32 cellular contexts compared by ENCODE assay signal in genomic region chr2:241209271-241209670, GRCh38. TPM values are rescaled to one million over a fixed set of nuclear protein-coding genes. Genes with fewer than 3 reads are reported as not detected.
"Had no signal": no experiment of that assay in that cellular context is flagged by ENCODE, and none has a peak within 500 bp of the region (broad histone marks: within the 10 kb centered on the region; RNA-seq: fewer than 3 reads in every experiment).

No MANE protein-coding gene starts in this region.

- H3K27me3 Mint-ChIP-seq: activated CD4-positive, alpha-beta memory T cell treated with anti-CD3 and anti-CD28 coated beads, Interleukin-2, amount 10 ng/mL, durations not matched to agents 7 days and 5 days; activated CD8-positive, alpha-beta memory T cell treated with anti-CD3 and anti-CD28 coated beads, Interleukin-2, amount 10 ng/mL, durations not matched to agents 7 days and 5 days; activated naive CD4-positive, alpha-beta T cell treated with anti-CD3 and anti-CD28 coated beads, Interleukin-2, amount 50 U/mL, for 24 hours; central memory CD8-positive, alpha-beta T cell had no signal

- DNase-seq: activated CD4-positive, alpha-beta memory T cell treated with anti-CD3 and anti-CD28 coated beads, Interleukin-2, amount 10 ng/mL, durations not matched to agents 7 days and 5 days; activated CD4-positive, alpha-beta T cell treated with anti-CD3 and anti-CD28 coated beads for 1 hour; activated CD4-positive, alpha-beta T cell treated with anti-CD3 and anti-CD28 coated beads for 48 hours; activated CD4-positive, CD25-positive, alpha-beta regulatory T cell; activated CD8-positive, alpha-beta memory T cell treated with anti-CD3 and anti-CD28 coated beads for 24 hours; activated CD8-positive, alpha-beta memory T cell treated with anti-CD3 and anti-CD28 coated beads, Interleukin-2, amount 10 ng/mL, durations not matched to agents 7 days and 5 days; activated gamma-delta T cell; activated naive CD4-positive, alpha-beta T cell treated with Interleukin-2 at 50 U/mL for 16 hours; activated naive CD8-positive, alpha-beta T cell treated with anti-CD3 and anti-CD28 coated beads, Interleukin-2, amount 10 ng/mL, durations not matched to agents 7 days and 5 days; activated T-cell treated with anti-CD3 and anti-CD28 coated beads, Interleukin-2, amount 50 U/mL, for 1 hour; amygdala; NCI-H1105; NCI-H1417 treated with DMSO at 0.1 percent for 48 hours; NCI-H187 treated with DMSO at 0.1 percent for 48 hours; NCI-H2081; NCI-H2171 treated with DMSO at 0.1 percent for 48 hours; NCI-H2227 treated with DMSO at 0.1 percent for 48 hours; NCI-H446; NCI-H510A treated with DMSO at 0.1 percent for 48 hours; NCI-H526 treated with DMSO at 0.1 percent for 48 hours; NCI-H774; PC-9; SHP77; SJCRH30; T1000; WERI-Rb-1 had no signal

- H3K4me1 Mint-ChIP-seq: activated CD4-positive, alpha-beta memory T cell treated with anti-CD3 and anti-CD28 coated beads, Interleukin-2, amount 10 ng/mL, durations not matched to agents 7 days and 5 days; activated CD8-positive, alpha-beta memory T cell treated with anti-CD3 and anti-CD28 coated beads, Interleukin-2, amount 10 ng/mL, durations not matched to agents 7 days and 5 days; activated naive CD4-positive, alpha-beta T cell treated with anti-CD3 and anti-CD28 coated beads, Interleukin-2, amount 50 U/mL, for 24 hours had no signal

- H3K27ac Mint-ChIP-seq: activated CD4-positive, alpha-beta memory T cell treated with anti-CD3 and anti-CD28 coated beads, Interleukin-2, amount 10 ng/mL, durations not matched to agents 7 days and 5 days; activated CD8-positive, alpha-beta memory T cell treated with anti-CD3 and anti-CD28 coated beads, Interleukin-2, amount 10 ng/mL, durations not matched to agents 7 days and 5 days; activated naive CD4-positive, alpha-beta T cell treated with anti-CD3 and anti-CD28 coated beads, Interleukin-2, amount 50 U/mL, for 24 hours; activated naive CD8-positive, alpha-beta T cell treated with anti-CD3 and anti-CD28 coated beads, Interleukin-2, amount 10 ng/mL, durations not matched to agents 7 days and 5 days; activated T-helper 2 cell treated with anti-CD3 and anti-CD28 coated beads, Interferon-gamma antibody, Interleukin-2, Interleukin-4, amounts not matched to agents 10 μg/mL and 5 μg/mL and 100 μg/mL, durations not matched to agents 14 hours and 24 hours and 36 hours had no signal

- H3K9me3 ChIP-seq: ascending aorta, SJCRH30 had no signal

- H3K4me3 Mint-ChIP-seq: activated CD4-positive, alpha-beta memory T cell treated with anti-CD3 and anti-CD28 coated beads, Interleukin-2, amount 10 ng/mL, durations not matched to agents 7 days and 5 days; activated CD8-positive, alpha-beta memory T cell treated with anti-CD3 and anti-CD28 coated beads, Interleukin-2, amount 10 ng/mL, durations not matched to agents 7 days and 5 days; activated naive CD4-positive, alpha-beta T cell treated with anti-CD3 and anti-CD28 coated beads, Interleukin-2, amount 50 U/mL, for 24 hours; activated naive CD8-positive, alpha-beta T cell treated with anti-CD3 and anti-CD28 coated beads, Interleukin-2, amount 10 ng/mL, durations not matched to agents 7 days and 5 days; central memory CD8-positive, alpha-beta T cell had no signal

- H3K36me3 ChIP-seq: ascending aorta, cardiac muscle cell, SJCRH30, WERI-Rb-1 had no signal

- H3K9me3 Mint-ChIP-seq: activated CD4-positive, alpha-beta memory T cell treated with anti-CD3 and anti-CD28 coated beads, Interleukin-2, amount 10 ng/mL, durations not matched to agents 7 days and 5 days; activated naive CD4-positive, alpha-beta T cell treated with anti-CD3 and anti-CD28 coated beads, Interleukin-2, amount 50 U/mL, for 24 hours; activated naive CD8-positive, alpha-beta T cell treated with anti-CD3 and anti-CD28 coated beads, Interleukin-2, amount 10 ng/mL, durations not matched to agents 7 days and 5 days; activated T-helper 2 cell treated with anti-CD3 and anti-CD28 coated beads, Interferon-gamma antibody, Interleukin-2, Interleukin-4, amounts not matched to agents 10 μg/mL and 5 μg/mL and 100 μg/mL, durations not matched to agents 14 hours and 24 hours and 36 hours; central memory CD8-positive, alpha-beta T cell had no signal

- ATAC-seq: activated CD8-positive, alpha-beta memory T cell treated with anti-CD3 and anti-CD28 coated beads, Interleukin-2, amount 10 ng/mL, durations not matched to agents 7 days and 5 days had no signal

- H3K27ac ChIP-seq: ascending aorta, cardiac muscle cell, PC-9, SJCRH30, SK-N-MC, WERI-Rb-1 had no signal

- H3K27me3 ChIP-seq: ascending aorta, cardiac muscle cell had no signal

- H3K36me3 Mint-ChIP-seq: activated CD8-positive, alpha-beta memory T cell treated with anti-CD3 and anti-CD28 coated beads, Interleukin-2, amount 10 ng/mL, durations not matched to agents 7 days and 5 days; activated naive CD4-positive, alpha-beta T cell treated with anti-CD3 and anti-CD28 coated beads, Interleukin-2, amount 50 U/mL, for 24 hours; activated naive CD8-positive, alpha-beta T cell treated with anti-CD3 and anti-CD28 coated beads, Interleukin-2, amount 10 ng/mL, durations not matched to agents 7 days and 5 days had no signal

- H3K4me3 ChIP-seq: ascending aorta, cardiac muscle cell, PC-9, SJCRH30, SK-N-MC had no signal

- H3K4me1 ChIP-seq: ascending aorta, SJCRH30 had no signal

RNA-seq across cellular contexts. Expression of gene PASK, which starts 60.0 kb away (rescaled TPM):
- total RNA-seq: ascending aorta had no signal
